ENCODE assay signal across 13 cellular contexts in the genomic region with DNA sequence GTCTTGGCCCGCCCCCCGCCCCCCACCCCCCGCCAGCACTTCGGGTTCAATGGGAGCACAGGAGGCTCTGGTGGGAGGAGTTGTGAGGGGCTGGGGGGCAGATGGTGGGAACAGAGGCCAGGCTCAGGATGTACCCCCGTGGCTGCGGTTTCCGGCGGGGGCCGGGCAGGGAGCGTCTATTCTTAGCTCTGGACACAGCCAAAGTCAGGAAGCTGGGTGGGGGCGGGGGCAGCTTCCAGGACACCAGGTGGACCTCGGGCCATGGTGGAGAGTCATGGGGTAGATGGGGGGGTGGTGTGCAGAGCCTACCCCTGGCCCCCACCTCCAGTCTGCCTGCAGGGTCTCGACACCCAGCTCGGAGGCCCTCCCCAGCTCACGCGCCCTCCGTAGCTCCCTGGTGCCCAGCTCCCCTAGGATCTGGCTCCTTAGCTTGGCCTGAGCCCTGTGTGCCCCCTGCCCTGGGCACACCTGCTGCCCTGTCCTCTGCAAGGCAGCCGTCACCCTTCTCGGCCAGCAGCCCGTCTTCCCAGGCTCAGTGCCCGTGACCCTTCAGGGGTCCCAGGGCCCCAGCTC. TPM values are rescaled to one million over a fixed set of nuclear protein-coding genes. Genes with fewer than 3 reads are reported as not detected.
DNase-seq lines count a peak whose midpoint lies in the region; ATAC-seq and TF ChIP-seq lines count a peak whose summit lies in the region.
"Had no signal": no experiment of that assay in that cellular context is flagged by ENCODE, and none has a peak within 500 bp of the region (broad histone marks: within the 10 kb centered on the region; RNA-seq: fewer than 3 reads in every experiment).

No MANE protein-coding gene starts in this region.

- H3K36me3 ChIP-seq in CD8-positive, alpha-beta memory T cell (ENCODE audit: insufficient read depth, low read length), result no peaks in the 10 kb centered on the region
- H3K36me3 ChIP-seq in gastroesophageal sphincter, result peaks cover 0 to 36% of the 10 kb centered on the region in 2 donors
- H3K36me3 ChIP-seq in skeletal muscle tissue (ENCODE audit: control insufficient read depth in 3 of 3, insufficient read depth in 3 of 3, low read length in 3 of 3), result peaks cover 16 to 22% (median 20%) of the 10 kb centered on the region in 3 donors
- peaks cover 26% of the 10 kb centered on the region for H3K36me3 ChIP-seq in OCI-LY7 (ENCODE audit: insufficient read depth, low read length)
- no peaks in the 10 kb centered on the region for H3K36me3 ChIP-seq in hepatocyte (replicated peaks; ENCODE audit: insufficient read depth, low read depth)

- H2AFZ ChIP-seq in OCI-LY7 (ENCODE audit: low read length) (no peak overlapping the region), hepatocyte (no peak overlapping the region)

- peak overlapping the region; percentile 59 for H3K27ac ChIP-seq in CD8-positive, alpha-beta memory T cell (ENCODE audit: low read depth, low read length)
- H3K27ac ChIP-seq in gastroesophageal sphincter (peak overlapping the region in 3 of 4 donors; percentile 82 to 92 (median 86)), skeletal muscle tissue (ENCODE audit: low read depth, low read length) (peak overlapping the region; percentile 25), OCI-LY7 (ENCODE audit: low read depth, low read length, poor library complexity, severe bottlenecking) (no peak overlapping the region), hepatocyte (no peak overlapping the region)

- peaks cover 29% of the 10 kb centered on the region for H3K4me1 ChIP-seq in CD8-positive, alpha-beta memory T cell (ENCODE audit: insufficient read depth, low read length)
- H3K4me1 ChIP-seq in gastroesophageal sphincter, result peaks cover 0 to 90% (median 39%) of the 10 kb centered on the region in 3 donors
- peaks cover 10 to 35% (median 31%) of the 10 kb centered on the region in 3 donors for H3K4me1 ChIP-seq in skeletal muscle tissue (ENCODE audit: control insufficient read depth in 3 of 3, insufficient read depth in 3 of 3, low read length in 3 of 3)
- peaks cover 21% of the 10 kb centered on the region for H3K4me1 ChIP-seq in OCI-LY7 (ENCODE audit: insufficient read depth, low read length, poor library complexity, severe bottlenecking)
- H3K4me1 ChIP-seq in hepatocyte (ENCODE audit: insufficient read depth), result peaks cover 17% of the 10 kb centered on the region

- H4K20me1 ChIP-seq in OCI-LY7 (ENCODE audit: insufficient read depth, low read length) (no peaks in the 10 kb centered on the region), hepatocyte (ENCODE audit: insufficient read depth, poor library complexity, severe bottlenecking) (no peaks in the 10 kb centered on the region)

- H3K9me3 ChIP-seq in CD8-positive, alpha-beta memory T cell (ENCODE audit: low read length), result no peaks in the 10 kb centered on the region
- H3K9me3 ChIP-seq in gastroesophageal sphincter (no peaks in the 10 kb centered on the region), skeletal muscle tissue (ENCODE audit: control insufficient read depth in 3 of 3, low read length in 3 of 3) (no peaks in the 10 kb centered on the region), OCI-LY7 (ENCODE audit: low read length) (no peaks in the 10 kb centered on the region), hepatocyte (ENCODE audit: low read depth) (no peaks in the 10 kb centered on the region)

- CTCF ChIA-PET in CD8-positive, alpha-beta memory T cell (lab: Charles Lee), result interaction anchor here (0.7 to 2.8 kb wide), 4 partner anchors 10 to 84 kb away, joined by 3 to 14 read pairs (median 4); a partner anchor contains a TSS
- CTCF ChIA-PET in OCI-LY7 (lab: Charles Lee; ENCODE audit: unreplicated experiment), result interaction anchor here (0.6 kb wide), 1 partner anchor 48 kb away, joined by 7 read pairs; no protein-coding TSS in a partner anchor

- peak overlapping the region in 2 of 8 donors; percentile 33 to 94 for H3K27ac Mint-ChIP-seq in CD8-positive, alpha-beta memory T cell
- H3K27ac Mint-ChIP-seq: activated CD4-positive, alpha-beta memory T cell treated with anti-CD3 and anti-CD28 coated beads, Interleukin-2, amount 10 ng/mL, durations not matched to agents 7 days and 5 days had no signal

- H3K9me3 Mint-ChIP-seq in CD8-positive, alpha-beta memory T cell, result no peaks in the 10 kb centered on the region
- H3K9me3 Mint-ChIP-seq: activated CD4-positive, alpha-beta memory T cell treated with anti-CD3 and anti-CD28 coated beads, Interleukin-2, amount 10 ng/mL, durations not matched to agents 7 days and 5 days had no signal

- H3K9ac ChIP-seq in skeletal muscle tissue (ENCODE audit: low read depth in 1 of 3, low read length in 3 of 3), result no peak overlapping the region

- H3K4me2 ChIP-seq in OCI-LY7 (ENCODE audit: low read length), result no peak overlapping the region
- no peak overlapping the region for H3K4me2 ChIP-seq in hepatocyte

- no peak overlapping the region for H3K4me3 ChIP-seq in CD8-positive, alpha-beta memory T cell (ENCODE audit: low read length)
- no peak overlapping the region for H3K4me3 ChIP-seq in gastroesophageal sphincter
- no peak overlapping the region for H3K4me3 ChIP-seq in skeletal muscle tissue (ENCODE audit: low read length in 3 of 3)
- no peak overlapping the region for H3K4me3 ChIP-seq in OCI-LY7 (ENCODE audit: low read depth, low read length, poor library complexity, severe bottlenecking)
- H3K4me3 ChIP-seq in hepatocyte, result no peak overlapping the region

- intact Hi-C loops in OCI-LY7 (cut with micrococcal nuclease; ENCODE audit: unreplicated experiment), result no loop called here

- peaks cover 0 to 18% (median 3%) of the 10 kb centered on the region in 3 donors for H3K36me3 Mint-ChIP-seq in CD8-positive, alpha-beta memory T cell

- H3K4me3 Mint-ChIP-seq in CD8-positive, alpha-beta memory T cell, result no peak overlapping the region
- H3K4me3 Mint-ChIP-seq: activated CD4-positive, alpha-beta memory T cell treated with anti-CD3 and anti-CD28 coated beads, Interleukin-2, amount 10 ng/mL, durations not matched to agents 7 days and 5 days had no signal

- no TSS peak for BruUV-seq in OCI-LY7 (replicated peaks; lab: Mats Ljungman, UMichigan)

- TF ChIP-seq CTCF in gastroesophageal sphincter (IDR thresholded peaks at IDR 0.05), result no peak
- no peak for TF ChIP-seq CTCF in OCI-LY7 (conservative IDR thresholded peaks at IDR 0.05; ENCODE audit: low read length)
- TF ChIP-seq CTCF in hepatocyte (IDR thresholded peaks at IDR 0.05; ENCODE audit: poor library complexity), result no peak

- ATAC-seq in gastroesophageal sphincter (no peak), HG02973 (IDR thresholded peaks at IDR 0.05; ENCODE audit: unreplicated experiment) (no peak)

- POLR2A ChIA-PET in CD8-positive, alpha-beta memory T cell (lab: Charles Lee), result no interaction called here
- POLR2A ChIA-PET in OCI-LY7 (lab: Charles Lee), result no interaction called here

- H3K27me3 Mint-ChIP-seq in CD8-positive, alpha-beta memory T cell, result no peaks in the 10 kb centered on the region

- 20% methylated on average over 1 of the region's 21 CpGs; no CpG with 5 or more reads in 1 of the 2 donors for WGBS in gastroesophageal sphincter (ENCODE audit: low coverage in 1 of 2), 2 donors
- WGBS in hepatocyte (ENCODE audit: low lambda C conversion rate, missing lambda C conversion rate), result 95% methylated on average over 16 of the region's 21 CpGs

- H3K9me2 ChIP-seq in OCI-LY7 (ENCODE audit: insufficient read depth, low read length) (no peaks in the 10 kb centered on the region), hepatocyte (replicated peaks; ENCODE audit: insufficient read depth) (no peaks in the 10 kb centered on the region)

- no peaks in the 10 kb centered on the region for H3K79me2 ChIP-seq in OCI-LY7 (ENCODE audit: insufficient read depth, low read depth, low read length)
- H3K79me2 ChIP-seq in hepatocyte, result no peaks in the 10 kb centered on the region

- peak in 1 of 5 donors; percentile 39 for DNase-seq in CD8-positive, alpha-beta memory T cell
- peak; percentile 10 for DNase-seq in OCI-M1 (lab: John Stamatoyannopoulos, UW)
- no peak for DNase-seq in OCI-LY7 (ENCODE audit: low spot score)
- DNase-seq in hepatocyte (ENCODE audit: low spot score), result no peak
- DNase-seq in activated CD4-positive, alpha-beta T cell treated with anti-CD3 and anti-CD28 coated beads, Interleukin-2, amount 50 U/mL, for 4 hours, result no peak
- DNase-seq: activated CD4-positive, alpha-beta memory T cell treated with anti-CD3 and anti-CD28 coated beads, Interleukin-2, amount 10 ng/mL, durations not matched to agents 7 days and 5 days; activated gamma-delta T cell treated with Interleukin-2 at 50 U/mL for 16 hours; EL; NCI-H1694; NCI-H748 treated with DMSO at 0.1 percent for 48 hours had no signal

- TF ChIP-seq POLR2A in gastroesophageal sphincter (IDR thresholded peaks at IDR 0.05), result no peak

- no peak for TF ChIP-seq EP300 in gastroesophageal sphincter (IDR thresholded peaks at IDR 0.05)

- no peaks in the 10 kb centered on the region for H3K27me3 ChIP-seq in CD8-positive, alpha-beta memory T cell (ENCODE audit: insufficient read depth, low read length, poor library complexity, severe bottlenecking)
- no peaks in the 10 kb centered on the region for H3K27me3 ChIP-seq in gastroesophageal sphincter
- peaks cover 20 to 28% (median 26%) of the 10 kb centered on the region in 3 donors for H3K27me3 ChIP-seq in skeletal muscle tissue (ENCODE audit: control insufficient read depth in 3 of 3, insufficient read depth in 3 of 3, low read length in 3 of 3)
- peaks cover 27% of the 10 kb centered on the region for H3K27me3 ChIP-seq in hepatocyte

- H3K4me1 Mint-ChIP-seq in CD8-positive, alpha-beta memory T cell, result peaks cover 8 to 18% (median 13%) of the 10 kb centered on the region in 3 donors

RNA-seq across cellular contexts. Expression of a gene that starts 2.2 kb away (rescaled TPM):
- 1 to 10 TPM; 1.5 to 2.4 TPM for total RNA-seq in CD8-positive, alpha-beta memory T cell
- 7.6 TPM for polyA plus RNA-seq in CD8-positive, alpha-beta memory T cell
- total RNA-seq in gastroesophageal sphincter (10 to 100 TPM in 1 of 4 donors, 1 to 10 TPM in 3; 1.4 to 14.9 (median 4.5) TPM), skeletal muscle tissue (under 0.01 TPM), OCI-LY7 (2022) (not detected in 2 replicates), hepatocyte (0.12 and 0.70 TPM in 2 replicates)
- total RNA-seq in OCI-LY7 (2014; rRNA removed; shearing (Covaris generic)), result not detected in 2 replicates
- 1.2 and 2.0 TPM in 2 replicates for polyA plus RNA-seq in hepatocyte

RNA-seq across cellular contexts. Expression of a gene that starts 17.8 kb away (rescaled TPM):
- total RNA-seq in CD8-positive, alpha-beta memory T cell, result 10 to 100 TPM; 37.2 to 39.5 TPM
- 16.8 TPM for polyA plus RNA-seq in CD8-positive, alpha-beta memory T cell
- total RNA-seq in gastroesophageal sphincter (10 to 100 TPM; 20.3 to 34.2 (median 28.6) TPM), skeletal muscle tissue (12.5 TPM), OCI-LY7 (2022) (33.0 and 34.2 TPM in 2 replicates), hepatocyte (15.5 and 18.3 TPM in 2 replicates)
- 35.9 and 38.6 TPM in 2 replicates for total RNA-seq in OCI-LY7 (2014; rRNA removed; shearing (Covaris generic))
- polyA plus RNA-seq in hepatocyte, result 15.7 and 18.3 TPM in 2 replicates

RNA-seq across cellular contexts. Expression of a gene that starts 23.6 kb away (rescaled TPM):
- total RNA-seq in CD8-positive, alpha-beta memory T cell, result under 1 TPM; 0.33 to 0.46 TPM
- 1.8 TPM for polyA plus RNA-seq in CD8-positive, alpha-beta memory T cell
- total RNA-seq in gastroesophageal sphincter, result 10 to 100 TPM in 1 of 4 donors, 1 to 10 TPM in 2, under 1 TPM in 1; 0.94 to 16.8 (median 2.1) TPM
- total RNA-seq in skeletal muscle tissue, result not detected
- not detected in 2 replicates for total RNA-seq in OCI-LY7 (2014; rRNA removed; shearing (Covaris generic))
- total RNA-seq in OCI-LY7 (2022), result not detected in 2 replicates
- 0.04 TPM in 1 of 2 replicates, not detected in the other for total RNA-seq in hepatocyte
- 0.19 and 0.28 TPM in 2 replicates for polyA plus RNA-seq in hepatocyte

RNA-seq across cellular contexts. Expression of a gene that starts 36.1 kb away (rescaled TPM):
- 10 to 100 TPM; 44.0 to 50.6 TPM for total RNA-seq in CD8-positive, alpha-beta memory T cell
- 54.2 TPM for polyA plus RNA-seq in CD8-positive, alpha-beta memory T cell
- total RNA-seq in gastroesophageal sphincter, result 100 to 1,000 TPM; 106 to 203 (median 154) TPM
- 28.7 TPM for total RNA-seq in skeletal muscle tissue
- 105 and 119 TPM in 2 replicates for total RNA-seq in OCI-LY7 (2014; rRNA removed; shearing (Covaris generic))
- total RNA-seq in OCI-LY7 (2022), result 91.0 and 108 TPM in 2 replicates
- 61.4 and 62.6 TPM in 2 replicates for total RNA-seq in hepatocyte
- polyA plus RNA-seq in hepatocyte, result 82.3 and 105 TPM in 2 replicates

RNA-seq across cellular contexts. Expression of a gene that starts 51.5 kb away (rescaled TPM):
- total RNA-seq in CD8-positive, alpha-beta memory T cell, result 100 to 1,000 TPM; 114 to 119 TPM
- polyA plus RNA-seq in CD8-positive, alpha-beta memory T cell, result 48.9 TPM
- total RNA-seq in gastroesophageal sphincter, result 10 to 100 TPM; 22.1 to 94.1 (median 42.2) TPM
- total RNA-seq in skeletal muscle tissue, result 18.8 TPM
- total RNA-seq in OCI-LY7 (2014; rRNA removed; shearing (Covaris generic)), result 74.4 and 79.4 TPM in 2 replicates
- 72.6 and 78.8 TPM in 2 replicates for total RNA-seq in OCI-LY7 (2022)
- total RNA-seq in hepatocyte, result 39.3 and 44.7 TPM in 2 replicates
- 57.7 and 63.5 TPM in 2 replicates for polyA plus RNA-seq in hepatocyte

Comparison
In these comparisons a context has a peak if more than half of its experiments do, and no peak if none do; other contexts are left out.
1. H3K27ac ChIP-seq: peak in CD8-positive, alpha-beta memory T cell (single experiment), gastroesophageal sphincter (3 of 4) and skeletal muscle tissue (single experiment); none in OCI-LY7 (single experiment) and hepatocyte (single experiment).